8 cellular contexts compared by ENCODE assay signal in the genomic region with DNA sequence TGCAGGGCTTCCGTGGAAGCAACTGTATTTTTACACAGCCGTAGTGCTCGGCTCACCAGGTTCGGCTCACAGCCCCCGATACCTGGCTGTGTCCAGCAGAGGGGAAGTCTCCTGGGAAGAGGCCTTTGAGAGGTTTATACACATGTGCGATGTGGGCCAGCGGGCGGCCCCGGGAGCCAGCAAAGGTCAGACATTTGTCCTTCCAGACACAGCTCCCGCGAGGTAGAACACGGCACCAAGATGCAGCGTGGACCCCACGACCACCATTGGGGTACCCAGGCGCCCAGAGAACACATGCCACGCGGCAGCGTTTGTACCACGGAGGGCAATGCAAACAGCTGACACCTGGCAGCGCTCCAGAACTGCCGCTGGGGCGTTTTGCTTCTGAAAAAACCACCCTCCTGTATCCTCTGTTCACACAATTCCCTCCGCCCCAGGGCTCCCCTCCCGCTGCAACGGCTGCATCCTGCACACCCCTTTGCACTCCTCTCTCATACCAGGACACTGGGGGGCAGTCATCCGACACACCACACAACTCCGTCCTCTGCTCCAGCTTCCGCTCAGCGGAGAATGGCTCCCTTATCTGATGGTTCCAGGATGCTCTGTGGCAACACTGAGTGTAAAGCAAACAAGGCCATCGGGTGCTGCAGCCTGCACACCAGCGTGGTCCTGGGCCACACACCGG.
DNase-seq lines count a peak whose midpoint lies in the region; ATAC-seq, FAIRE-seq and TF ChIP-seq lines count a peak whose summit lies in the region.

No MANE protein-coding gene starts in this region.

- no peak for ATAC-seq in HG02852 (IDR thresholded peaks at IDR 0.05; ENCODE audit: unreplicated experiment)

- TF ChIP-seq POLR2A in H1 (IDR thresholded peaks at IDR 0.05; ENCODE audit: control extremely low read depth in 1 of 2, low read depth in 2 of 2, low read length in 2 of 2): no peak

- POLR2A ChIA-PET in BJ (lab: Charles Lee) (interaction anchor here (0.6 kb wide), 1 partner anchor 151 kb away, joined by 3 read pairs; no protein-coding TSS in a partner anchor), H1 (lab: Charles Lee; ENCODE audit: partially characterized antibody) (interaction anchor here (0.5 to 1.1 kb wide), 3 partner anchors 63 to 324 kb away, joined by 3 to 4 read pairs (median 3); no protein-coding TSS in a partner anchor)

- CTCF ChIA-PET in BJ (lab: Yijun Ruan, JAX): interaction anchor here (0.5 to 2.9 kb wide), 12 partner anchors 10 to 397 kb away, joined by 3 to 17 read pairs (median 4); partner anchors contain the start of gene NFIL3
- CTCF ChIA-PET in H1 (lab: Charles Lee; ENCODE audit: partially characterized antibody): interaction anchor here (0.6 to 7.7 kb wide), 16 partner anchors 26 to 690 kb away, joined by 3 to 68 read pairs (median 3); partner anchors contain the start of gene NFIL3

- H3K9ac ChIP-seq in H1 (replicated peaks in 1 of 4; ENCODE audit: extremely low read depth in 1 of 4, low read depth in 3 of 4, low read length in 3 of 4): no peak overlapping the region

- H3K27me3 ChIP-seq in BJ (ENCODE audit: control insufficient read depth, insufficient read depth, low read length): no peaks in the 10 kb centered on the region
- H3K27me3 ChIP-seq in H1 (replicated peaks in 1 of 4; ENCODE audit: control insufficient read depth in 3 of 4, extremely low read depth in 1 of 4, insufficient read depth in 3 of 4, low read length in 3 of 4): no peaks in the 10 kb centered on the region

- H3K79me2 ChIP-seq in H1 (ENCODE audit: control insufficient read depth in 1 of 2, insufficient read depth in 2 of 2, low read length in 2 of 2): no peaks in the 10 kb centered on the region

- peaks cover 26% of the 10 kb centered on the region for H3K4me1 Mint-ChIP-seq in HFFc6 (ENCODE audit: low read depth)

- peak overlapping the region; percentile 93 for H3K27ac Mint-ChIP-seq in HFFc6

- peak; percentile 87 to 88 for TF ChIP-seq RAD21 in H1 (IDR thresholded peaks at IDR 0.05 in 1 of 2, conservative IDR thresholded peaks at IDR 0.05 in 1 of 2; ENCODE audit: low read depth in 2 of 2, low read length in 2 of 2)

- H3K4me1 ChIP-seq in H1 (replicated peaks in 1 of 4; ENCODE audit: control insufficient read depth in 3 of 4, insufficient read depth in 4 of 4, low read length in 3 of 4): peaks cover 0 to 2% (median 0%) of the 10 kb centered on the region in 4 experiments; a peak in 1 of 7 replicates

- no peak overlapping the region for H3K18ac ChIP-seq in H1 (ENCODE audit: extremely low read depth, low read length)

- H2BK15ac ChIP-seq in H1 (ENCODE audit: low read length): no peak overlapping the region

- no peaks in the 10 kb centered on the region for H3K79me1 ChIP-seq in H1 (ENCODE audit: low read depth, low read length)

- H4K5ac ChIP-seq in H1 (ENCODE audit: insufficient read length, low read depth, low read length): no peak overlapping the region

- 0 out of 2 replicates have a peak overlapping the region, but pooled peaks have one; percentile 62 for H2AFZ ChIP-seq in H1 (ENCODE audit: low read length)

- no peak overlapping the region for H2BK20ac ChIP-seq in H1 (ENCODE audit: low read length)

- H2BK12ac ChIP-seq in H1 (ENCODE audit: low read depth, low read length): no peak overlapping the region

- H3K23me2 ChIP-seq in H1 (ENCODE audit: low read depth, low read length): no peaks in the 10 kb centered on the region

- H3K23ac ChIP-seq in H1 (ENCODE audit: insufficient read length): no peak overlapping the region

- no peak overlapping the region for H3K4ac ChIP-seq in H1 (replicated peaks; ENCODE audit: insufficient read length, low read depth, low read length)

- no peak for FAIRE-seq in H1 (lab: Jason Lieb, UNC)

- TF ChIP-seq CTCF in BJ (IDR thresholded peaks at IDR 0.05; ENCODE audit: insufficient read depth, low read depth, low read length) (peak; percentile 76), HFFc6 (IDR thresholded peaks at IDR 0.05) (peak; percentile 83), H1 (IDR thresholded peaks at IDR 0.05; ENCODE audit: control extremely low read depth in 1 of 3, insufficient read depth in 1 of 3, low read depth in 1 of 3, low read length in 3 of 3) (peak; percentile 66 to 72 (median 72))

- H4K20me1 ChIP-seq in H1 (replicated peaks in 1 of 2; ENCODE audit: control insufficient read depth in 1 of 2, insufficient read depth in 2 of 2, low read length in 2 of 2): peaks cover 0 to 2% of the 10 kb centered on the region in 2 experiments

- H3K14ac ChIP-seq in H1 (ENCODE audit: insufficient read length): no peak overlapping the region

- no peaks in the 10 kb centered on the region for H3K9me3 Mint-ChIP-seq in HFFc6

- H3K36me3 ChIP-seq in BJ (ENCODE audit: control insufficient read depth, insufficient read depth, low read length) (no peaks in the 10 kb centered on the region), H1 (ENCODE audit: control insufficient read depth in 2 of 4, insufficient read depth in 4 of 4, low read length in 3 of 4) (no peaks in the 10 kb centered on the region)

- H3K27ac ChIP-seq in H1 (ENCODE audit: low read depth, low read length): no peak overlapping the region

- H4K8ac ChIP-seq in H1 (ENCODE audit: extremely low read depth, insufficient read depth, low read length): peak overlapping the region; percentile 41; the same call in 1 of the 2 replicates

- H3K56ac ChIP-seq in H1 (replicated peaks; ENCODE audit: insufficient read length, low read depth, low read length): no peak overlapping the region

- H2BK5ac ChIP-seq in H1 (ENCODE audit: low read depth, low read length): no peak overlapping the region

- H4K91ac ChIP-seq in H1 (replicated peaks; ENCODE audit: insufficient read length, low read length): no peak overlapping the region

- no peak overlapping the region for H3K4me3 ChIP-seq in BJ (ENCODE audit: low read depth, low read length)
- no peak overlapping the region for H3K4me3 ChIP-seq in H1 (ENCODE audit: extremely low read depth in 1 of 4, insufficient read depth in 2 of 4, low read depth in 3 of 4, low read length in 4 of 4)

- no peaks in the 10 kb centered on the region for H3K9me3 ChIP-seq in H1 (ENCODE audit: insufficient read depth in 2 of 2, low read depth in 1 of 2, low read length in 1 of 2)

- no peak overlapping the region for H3K4me2 ChIP-seq in H1 (ENCODE audit: insufficient read depth in 1 of 2, low read depth in 2 of 2, low read length in 2 of 2)

- WGBS in H1 (ENCODE audit: extremely low coverage in 1 of 2, insufficient coverage in 1 of 2, insufficient read length in 1 of 2, insufficient replicate concordance in 2 of 2, low coverage in 1 of 2, low lambda C conversion rate in 2 of 2, missing lambda C conversion rate in 1 of 2), 2 experiments: 79% methylated on average over 27 of the region's 32 CpGs; no CpG with 5 or more reads in 1 of the 2 experiments

- no peaks in the 10 kb centered on the region for H3K36me3 Mint-ChIP-seq in HFFc6 (ENCODE audit: low read depth)

- no peak for DNase-seq in BJ (ENCODE audit: low read depth)
- peak; percentile 93 for DNase-seq in HFFc6
- DNase-seq in NCI-H748 (lab: John Stamatoyannopoulos, UW; ENCODE audit: unreplicated experiment): peak; percentile 93
- peak; percentile 86 for DNase-seq in activated CD8-positive, alpha-beta memory T cell treated with anti-CD3 and anti-CD28 coated beads for 24 hours
- DNase-seq in H1 (ENCODE audit: low read depth in 1 of 2, low spot score in 2 of 2): peak; percentile 44 to 80
- peak; percentile 64 for DNase-seq in midbrain (lab: John Stamatoyannopoulos, UW)
- DNase-seq in stimulated activated CD8-positive, alpha-beta memory T cell treated with anti-CD3 and anti-CD28 coated beads, Interleukin-12 subunit alpha, Interleukin-12 subunit beta, amount 100 ng/mL, for 4 hours (ENCODE audit: low read depth): peak; percentile 33

- H3K27me3 Mint-ChIP-seq in HFFc6 (ENCODE audit: insufficient read depth): peaks cover 5% of the 10 kb centered on the region

- H2AK5ac ChIP-seq in H1 (ENCODE audit: low read depth, low read length): no peak overlapping the region

- no peak for TF ChIP-seq EP300 in H1 (IDR thresholded peaks at IDR 0.05; ENCODE audit: borderline replicate concordance in 1 of 2, low read depth in 2 of 2, low read length in 2 of 2)

- peak overlapping the region; percentile 65 for H3K4me3 Mint-ChIP-seq in HFFc6

- H2BK120ac ChIP-seq in H1 (replicated peaks; ENCODE audit: low read depth, low read length): no peak overlapping the region

TF ChIP-seq in H1, 55 proteins besides CTCF, POLR2A, EP300 and RAD21:
- no peak for TF ChIP-seq EZH2 (IDR thresholded peaks at IDR 0.05; ENCODE audit: low read depth, low read length, severe bottlenecking)
- peak; percentile 37; the same call in 1 of the 2 replicates for TF ChIP-seq CREB1 (IDR thresholded peaks at IDR 0.05)
- peak; percentile 17; the same call in 1 of the 2 replicates for TF ChIP-seq CEBPB (IDR thresholded peaks at IDR 0.05; ENCODE audit: low read depth, low read length)
- 0 out of 2 replicates have a peak, but pooled peaks have one; percentile 30 for TF ChIP-seq TEAD4 (IDR thresholded peaks at IDR 0.05; ENCODE audit: low read depth, low read length)
- TF ChIP-seq USF2 (IDR thresholded peaks at IDR 0.05; ENCODE audit: low read length): no peak
- TF ChIP-seq, protein P1, sequence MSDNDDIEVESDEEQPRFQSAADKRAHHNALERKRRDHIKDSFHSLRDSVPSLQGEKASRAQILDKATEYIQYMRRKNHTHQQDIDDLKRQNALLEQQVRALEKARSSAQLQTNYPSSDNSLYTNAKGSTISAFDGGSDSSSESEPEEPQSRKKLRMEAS (IDR thresholded peaks at IDR 0.05): peak; percentile 22; the same call in 1 of the 2 replicates
- no peak for TF ChIP-seq SRF (IDR thresholded peaks at IDR 0.05; ENCODE audit: low read depth, low read length)
- TF ChIP-seq YY1 (IDR thresholded peaks at IDR 0.05; ENCODE audit: low read depth, low read length): peak; percentile 65
